9 cellular contexts compared by ENCODE assay signal in the genomic region with DNA sequence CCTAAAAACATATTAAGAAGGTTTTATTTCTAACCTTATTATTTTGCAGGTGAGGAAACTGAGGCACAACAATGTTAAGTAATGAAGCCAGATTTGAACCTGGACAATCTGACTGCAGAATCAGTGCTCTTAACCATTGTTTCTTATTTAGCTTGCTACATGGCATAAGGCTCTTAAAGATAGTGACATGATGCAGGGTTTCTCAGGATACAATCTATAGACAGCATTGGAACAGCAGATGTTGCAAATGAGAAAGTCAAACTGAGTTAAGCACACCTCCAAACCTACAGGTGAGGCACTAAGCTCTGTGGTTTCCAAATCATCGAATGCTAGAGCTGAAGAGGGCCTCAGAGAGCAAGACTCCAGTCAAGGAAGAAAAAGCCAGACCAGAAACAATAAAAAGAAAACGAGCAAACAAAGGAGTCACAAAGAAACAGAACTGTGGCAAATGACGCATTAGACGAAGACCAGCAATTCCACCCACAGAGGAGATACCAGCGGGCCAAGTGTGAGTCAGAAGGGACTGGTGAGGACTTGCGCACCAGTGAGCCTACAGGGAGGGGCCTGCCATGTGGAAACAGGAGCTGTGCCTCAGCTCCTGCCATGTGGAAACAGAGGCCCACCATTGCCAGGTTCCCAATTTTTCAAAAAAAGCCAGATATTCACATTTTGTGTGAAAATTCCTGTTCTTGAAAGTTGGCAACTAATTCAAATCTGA. TPM values are rescaled to one million over a fixed set of nuclear protein-coding genes. Genes with fewer than 3 reads are reported as not detected.
DNase-seq lines count a peak whose midpoint lies in the region; ATAC-seq, FAIRE-seq and TF ChIP-seq lines count a peak whose summit lies in the region.
"Had no signal": no experiment of that assay in that cellular context is flagged by ENCODE, and none has a peak within 500 bp of the region (broad histone marks: within the 10 kb centered on the region; RNA-seq: fewer than 3 reads in every experiment).

No MANE protein-coding gene starts in this region.

- H3K27ac ChIP-seq in caudate nucleus (ENCODE audit: low read depth, low read length) = no peak overlapping the region
- H3K27ac ChIP-seq: gastrocnemius medialis had no signal

- no peak overlapping the region for H3K4me3 ChIP-seq in bronchial epithelial cell (ENCODE audit: low read depth, low read length)
- H3K4me3 ChIP-seq: gastrocnemius medialis had no signal

- ATAC-seq in GM19025 (IDR thresholded peaks at IDR 0.05; ENCODE audit: low read depth, unreplicated experiment) = peak; percentile 47
- peak; percentile 45 for ATAC-seq in HG03097 (IDR thresholded peaks at IDR 0.05; ENCODE audit: low FRiP score, unreplicated experiment)
- peak; percentile 95 for ATAC-seq in T-helper 17 cell

- H3K36me3 Mint-ChIP-seq in T-helper 17 cell (ENCODE audit: low read depth) = peaks cover 5% of the 10 kb centered on the region

- DNase-seq in T-helper 17 cell (peak; percentile 47 to 68 (median 50)), bronchial epithelial cell (ENCODE audit: low read depth) (peak; percentile 99), occipital lobe (lab: John Stamatoyannopoulos, UW) (peak; percentile 9), KG1 (lab: John Stamatoyannopoulos, UW) (no peak), caudate nucleus (lab: John Stamatoyannopoulos, UW) (no peak), anterior cingulate cortex (lab: John Stamatoyannopoulos, UW) (no peak)

- H3K4me1 Mint-ChIP-seq in T-helper 17 cell = peaks cover 64% of the 10 kb centered on the region

- peak; percentile 90 for FAIRE-seq in bronchial epithelial cell (lab: Jason Lieb, UNC)

- TF ChIP-seq CTCF in bronchial epithelial cell (IDR thresholded peaks at IDR 0.05; ENCODE audit: insufficient read depth, low read length, severe bottlenecking) = peak; percentile 21

- H3K36me3 ChIP-seq in bronchial epithelial cell (ENCODE audit: control insufficient read depth, insufficient read depth, low read length) = no peaks in the 10 kb centered on the region
- H3K36me3 ChIP-seq: gastrocnemius medialis had no signal

- H3K27ac Mint-ChIP-seq in T-helper 17 cell = peak overlapping the region; percentile 93

- peak overlapping the region; percentile 43 for H3K4me3 Mint-ChIP-seq in T-helper 17 cell

- no peaks in the 10 kb centered on the region for H3K27me3 Mint-ChIP-seq in T-helper 17 cell

- H3K9me3 ChIP-seq in T-helper 17 cell (ENCODE audit: control insufficient read depth, low read length, poor library complexity, severe bottlenecking) = no peaks in the 10 kb centered on the region
- H3K9me3 ChIP-seq: gastrocnemius medialis had no signal

- H3K27me3 ChIP-seq in bronchial epithelial cell (ENCODE audit: control insufficient read depth, insufficient read depth, low read length) = no peaks in the 10 kb centered on the region
- H3K27me3 ChIP-seq: gastrocnemius medialis had no signal

RNA-seq across cellular contexts. Expression of a gene that starts 14.4 kb away (rescaled TPM):
- 10 to 100 TPM; 21.7 to 22.1 TPM for total RNA-seq in T-helper 17 cell
- total RNA-seq in bronchial epithelial cell = 18.2 and 25.2 TPM in 2 replicates
- 7.3 TPM for total RNA-seq in occipital lobe

Comparison
In these comparisons a context has a peak if more than half of its experiments do, and no peak if none do; other contexts are left out.
1. ATAC-seq: peak in every context shown above with its lines; median percentile 95 in T-helper 17 cell; 47 in GM19025; 45 in HG03097.
2. DNase-seq: peak in T-helper 17 cell (3 of 3), bronchial epithelial cell (single experiment) and occipital lobe (single experiment); none in KG1 (single experiment), caudate nucleus (0 of 61) and anterior cingulate cortex (0 of 58).